In the genomic region with DNA sequence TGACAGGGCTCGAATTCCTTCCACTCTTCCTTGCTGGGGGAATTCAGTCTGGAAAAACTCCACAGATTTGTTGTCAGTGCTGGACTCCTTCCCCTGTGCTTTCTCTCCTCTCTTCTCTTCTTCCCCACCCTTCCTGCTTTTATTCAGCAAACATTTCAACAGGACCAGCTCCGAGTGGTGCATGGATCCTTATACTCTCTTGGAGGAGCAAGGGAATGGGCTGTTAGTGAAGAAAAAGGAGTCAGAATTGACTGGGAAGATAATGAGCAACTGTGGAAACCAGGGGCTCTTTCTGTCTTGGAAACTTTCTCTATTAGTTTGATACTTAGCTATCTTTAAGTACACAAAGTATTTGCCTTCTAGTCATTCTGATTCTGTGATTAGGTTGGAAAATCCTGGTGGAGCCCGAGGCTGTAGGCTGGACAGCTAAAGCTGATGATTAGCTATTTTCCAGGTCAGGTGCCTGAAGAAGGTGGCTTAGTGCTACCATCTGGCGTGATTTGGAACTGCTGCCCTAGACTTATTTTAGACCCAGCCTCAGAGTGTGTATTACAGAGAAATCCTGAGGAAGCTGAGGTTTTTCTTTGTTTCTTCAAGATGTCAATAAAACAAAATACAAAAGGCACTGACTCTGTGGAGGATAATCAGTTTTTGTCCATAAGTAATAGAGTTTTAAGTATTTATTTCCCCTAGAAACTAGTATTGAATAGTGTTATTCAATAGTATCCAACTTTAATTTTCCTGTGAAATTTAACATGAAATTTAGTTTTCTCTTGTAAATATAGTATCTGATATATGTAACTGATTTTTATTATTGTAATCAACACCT, we compare ENCODE assay signal across 8 cellular contexts. TPM values are rescaled to one million over a fixed set of nuclear protein-coding genes. Genes with fewer than 3 reads are reported as not detected.
DNase-seq lines count a peak whose midpoint lies in the region; ATAC-seq, FAIRE-seq and TF ChIP-seq lines count a peak whose summit lies in the region.

No MANE protein-coding gene starts in this region.

- peaks cover 21% of the 10 kb centered on the region for H3K4me1 Mint-ChIP-seq in astrocyte (ENCODE audit: low read depth, unreplicated experiment)

- H3K36me3 Mint-ChIP-seq in astrocyte (ENCODE audit: low read depth, unreplicated experiment): peaks cover 8% of the 10 kb centered on the region

- H3K9me3 ChIP-seq in OCI-LY7 (ENCODE audit: low read length): no peaks in the 10 kb centered on the region
- H3K9me3 ChIP-seq in astrocyte (ENCODE audit: insufficient read depth, low read depth, low read length): no peaks in the 10 kb centered on the region
- no peaks in the 10 kb centered on the region for H3K9me3 ChIP-seq in small intestine (ENCODE audit: control insufficient read depth, low read depth)

- no peaks in the 10 kb centered on the region for H4K20me1 ChIP-seq in OCI-LY7 (ENCODE audit: insufficient read depth, low read length)
- no peaks in the 10 kb centered on the region for H4K20me1 ChIP-seq in astrocyte (ENCODE audit: insufficient read depth, low read length)

- TF ChIP-seq CTCF in OCI-LY7 (conservative IDR thresholded peaks at IDR 0.05; ENCODE audit: low read length) (peak; percentile 73), astrocyte (IDR thresholded peaks at IDR 0.05; ENCODE audit: insufficient read depth, low read depth, low read length) (peak; percentile 74)

- WGBS in small intestine, 3 donors: 34 to 48% (median 41%) methylated on average over 4 of the region's 4 CpGs

- 0 out of 2 replicates have a peak, but pooled peaks cover 5% of the 10 kb centered on the region for H3K36me3 ChIP-seq in OCI-LY7 (ENCODE audit: insufficient read depth, low read length)
- H3K36me3 ChIP-seq in astrocyte (ENCODE audit: insufficient read depth, low read length): no peaks in the 10 kb centered on the region
- H3K36me3 ChIP-seq in small intestine (ENCODE audit: control insufficient read depth in 2 of 2, insufficient read depth in 2 of 2, low read length in 2 of 2): peaks cover 2 to 13% of the 10 kb centered on the region in 2 donors

- H3K27ac ChIP-seq in OCI-LY7 (ENCODE audit: low read depth, low read length, poor library complexity, severe bottlenecking) (no peak overlapping the region), astrocyte (ENCODE audit: low read depth, low read length) (peak overlapping the region; percentile 10), small intestine (ENCODE audit: low read depth in 1 of 2, low read length in 1 of 2) (peak overlapping the region; percentile 3 to 45)

- H3K4me2 ChIP-seq in OCI-LY7 (ENCODE audit: low read length) (no peak overlapping the region), astrocyte (ENCODE audit: low read length) (no peak overlapping the region)

- peak overlapping the region; percentile 32 for H3K9ac ChIP-seq in astrocyte (ENCODE audit: low read length)

- H3K4me1 ChIP-seq in OCI-LY7 (ENCODE audit: insufficient read depth, low read length, poor library complexity, severe bottlenecking): no peaks in the 10 kb centered on the region
- peaks cover 17% of the 10 kb centered on the region for H3K4me1 ChIP-seq in astrocyte (ENCODE audit: insufficient read depth, low read length)
- H3K4me1 ChIP-seq in small intestine (ENCODE audit: control insufficient read depth in 2 of 2, insufficient read depth in 1 of 2, low read depth in 1 of 2, low read length in 1 of 2): no peaks in the 10 kb centered on the region

- H3K9me2 ChIP-seq in OCI-LY7 (ENCODE audit: insufficient read depth, low read length): no peaks in the 10 kb centered on the region

- H2AFZ ChIP-seq in OCI-LY7 (ENCODE audit: low read length) (no peak overlapping the region), astrocyte (ENCODE audit: low read depth, low read length) (peak overlapping the region; percentile 44)

- DNase-seq in NCI-H146 (lab: John Stamatoyannopoulos, UW) (peak; percentile 33), NCI-H146 treated with DMSO at 0.1 percent for 48 hours (lab: John Stamatoyannopoulos, UW; ENCODE audit: unreplicated experiment) (no peak), GM19240 (ENCODE audit: insufficient read length, low spot score) (peak; percentile 4), OCI-LY7 (ENCODE audit: low spot score) (peak; percentile 24), astrocyte (ENCODE audit: low read depth) (peak; percentile 62), hepatic stellate cell (ENCODE audit: low spot score) (peak; percentile 34), small intestine (peak; percentile 64)

- H3K9me3 Mint-ChIP-seq in astrocyte (ENCODE audit: unreplicated experiment): no peaks in the 10 kb centered on the region

- FAIRE-seq in astrocyte (lab: Jason Lieb, UNC) (no peak), small intestine (lab: Jason Lieb, UNC) (no peak)

- POLR2A ChIA-PET in OCI-LY7 (lab: Charles Lee): interaction anchor here (0.7 kb wide), 1 partner anchor 9 kb away, joined by 3 read pairs; no protein-coding TSS in a partner anchor

- no TSS peak for BruUV-seq in OCI-LY7 (replicated peaks; lab: Mats Ljungman, UMichigan)

- no peak overlapping the region for H3K27ac Mint-ChIP-seq in astrocyte (ENCODE audit: unreplicated experiment)

- H3K4me3 ChIP-seq in OCI-LY7 (ENCODE audit: low read depth, low read length, poor library complexity, severe bottlenecking) (no peak overlapping the region), astrocyte (ENCODE audit: insufficient read depth, low read depth, low read length) (no peak overlapping the region), small intestine (ENCODE audit: low read depth in 1 of 2, low read length in 2 of 2) (no peak overlapping the region)

- H3K79me2 ChIP-seq in OCI-LY7 (ENCODE audit: insufficient read depth, low read depth, low read length): no peaks in the 10 kb centered on the region
- H3K79me2 ChIP-seq in astrocyte (ENCODE audit: insufficient read depth, low read length): no peaks in the 10 kb centered on the region

- no peaks in the 10 kb centered on the region for H3K27me3 Mint-ChIP-seq in astrocyte (ENCODE audit: low read depth, unreplicated experiment)

- peak; percentile 85 for ATAC-seq in HG03139 (IDR thresholded peaks at IDR 0.05; ENCODE audit: unreplicated experiment)

- intact Hi-C loops in OCI-LY7 (cut with micrococcal nuclease; ENCODE audit: unreplicated experiment): loop anchor here (1.0 kb wide), 1 partner anchor 133 kb away; no protein-coding TSS in a partner anchor

- CTCF ChIA-PET in OCI-LY7 (lab: Charles Lee; ENCODE audit: unreplicated experiment): interaction anchor here (0.9 kb wide), 1 partner anchor 120 kb away, joined by 4 read pairs; no protein-coding TSS in a partner anchor

- H3K27me3 ChIP-seq in astrocyte (ENCODE audit: insufficient read depth, low read length) (no peaks in the 10 kb centered on the region), small intestine (ENCODE audit: control insufficient read depth in 2 of 2, insufficient read depth in 2 of 2, low read length in 2 of 2) (no peaks in the 10 kb centered on the region)

- H3K4me3 Mint-ChIP-seq in astrocyte (ENCODE audit: unreplicated experiment): no peak overlapping the region

RNA-seq across cellular contexts. Expression of a gene that starts 38.4 kb away (rescaled TPM):
- 0.57 and 1.1 TPM in 2 replicates for total RNA-seq in OCI-LY7 (2014; rRNA removed; shearing (Covaris generic))
- total RNA-seq in OCI-LY7 (2022) (0.29 and 0.37 TPM in 2 replicates), astrocyte (3.9 and 4.7 TPM in 2 replicates)
- 1 to 10 TPM in 2 of 3 donors, under 1 TPM in 1; 0.45 to 7.2 (median 1.9) TPM for polyA plus RNA-seq in small intestine
